8 cellular contexts compared by ENCODE assay signal in the genomic region with DNA sequence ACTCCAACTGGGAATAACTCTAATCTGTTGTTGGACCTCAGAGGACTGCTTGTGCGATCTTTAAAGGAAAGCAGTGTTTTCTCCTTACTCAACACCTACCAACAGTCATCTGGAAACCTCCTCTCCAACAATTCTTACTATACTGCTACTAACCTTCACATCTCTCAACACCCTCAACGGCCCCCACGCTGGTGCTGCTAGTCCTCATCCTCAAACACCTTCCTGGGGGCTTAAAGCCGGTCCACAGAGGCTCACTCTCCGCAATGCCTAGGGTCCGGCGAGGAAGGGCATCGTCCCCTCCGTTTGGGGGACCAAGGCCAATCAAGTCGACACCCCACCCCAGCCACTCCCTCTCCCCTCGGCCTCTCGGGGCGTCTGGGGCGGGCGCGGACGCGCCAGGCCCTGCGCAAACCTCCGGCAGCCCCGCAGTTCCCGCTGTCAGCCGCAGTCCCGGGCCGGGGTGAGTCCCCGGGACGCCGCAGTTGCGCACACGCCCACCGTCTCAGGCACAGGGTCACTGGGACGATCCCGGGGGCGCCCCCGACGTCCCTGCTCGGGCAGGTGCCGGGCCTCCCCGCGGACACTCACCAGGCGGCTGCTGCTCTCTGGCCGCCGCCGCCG. TPM values are rescaled to one million over a fixed set of nuclear protein-coding genes. Genes with fewer than 3 reads are reported as not detected.
A peak's percentile ranks its signal among the peaks of the same experiment; 100 is the strongest.
DNase-seq lines count a peak whose midpoint lies in the region; ATAC-seq and TF ChIP-seq lines count a peak whose summit lies in the region.

No MANE protein-coding gene starts in this region.

- peak overlapping the region; percentile 73 for H3K4me2 ChIP-seq in SU-DHL-6 (ENCODE audit: low read depth, low read length, poor library complexity, severe bottlenecking)

- H3K27me3 ChIP-seq in AG04450 (ENCODE audit: control insufficient read depth, insufficient read depth, low read length) (no peaks in the 10 kb centered on the region), SU-DHL-6 (ENCODE audit: low read length) (no peaks in the 10 kb centered on the region)

- no peaks in the 10 kb centered on the region for H3F3A ChIP-seq in SU-DHL-6 (ENCODE audit: insufficient read depth)

- no peaks in the 10 kb centered on the region for H3K27me3 Mint-ChIP-seq in chondrocyte (ENCODE audit: low read depth)

- H3K27ac ChIP-seq in AG04450 (ENCODE audit: low read depth, low read length) (no peak overlapping the region), SU-DHL-6 (ENCODE audit: low read depth, low read length) (no peak overlapping the region)

- CTCF ChIA-PET in AG04450 (lab: Charles Lee) = no interaction called here

- no peaks in the 10 kb centered on the region for H3K9me2 ChIP-seq in SU-DHL-6 (replicated peaks; ENCODE audit: insufficient read depth, low read length)

- H3K36me3 ChIP-seq in SU-DHL-6 (ENCODE audit: low read length) = no peaks in the 10 kb centered on the region

- no peak for DNase-seq in AG04450 (ENCODE audit: low read depth, low spot score)
- DNase-seq in chondrocyte (ENCODE audit: low spot score) = no peak
- peak; percentile 10 to 17 for DNase-seq in lung microvascular endothelial cell (ENCODE audit: low read depth in 2 of 2)
- DNase-seq in stimulated activated naive CD8-positive, alpha-beta T cell treated with anti-CD3 and anti-CD28 coated beads, Interleukin-15, Interleukin-2, amounts not matched to agents 100 U/mL and 50 U/mL, for 24 hours = no peak
- no peak for DNase-seq in NCI-H226

- no peaks in the 10 kb centered on the region for H3K36me3 Mint-ChIP-seq in chondrocyte (ENCODE audit: low read depth)

- 0 out of 2 replicates have a peak, but pooled peaks cover 5% of the 10 kb centered on the region for H4K20me1 ChIP-seq in SU-DHL-6 (ENCODE audit: low read depth, low read length)

- H3K4me3 ChIP-seq in AG04450 (ENCODE audit: low read depth, low read length) (peak overlapping the region; percentile 69), SU-DHL-6 (ENCODE audit: insufficient read depth, low read length, poor library complexity, severe bottlenecking) (peak overlapping the region; percentile 86)

- no peak for TF ChIP-seq CTCF in AG04450 (IDR thresholded peaks at IDR 0.05; ENCODE audit: low read depth, low read length)
- no peak for TF ChIP-seq CTCF in SU-DHL-6 (IDR thresholded peaks at IDR 0.05; ENCODE audit: insufficient read depth, low read length, poor library complexity, severe bottlenecking)
- no peak for TF ChIP-seq CTCF in chondrocyte (IDR thresholded peaks at IDR 0.05)

- no peaks in the 10 kb centered on the region for H3K9me3 ChIP-seq in AG04450 (ENCODE audit: control insufficient read depth, insufficient read depth, low read length)
- no peaks in the 10 kb centered on the region for H3K9me3 ChIP-seq in SU-DHL-6 (ENCODE audit: insufficient read depth, low read length)

- H3K79me2 ChIP-seq in SU-DHL-6 (ENCODE audit: insufficient read depth, low read length) = peaks cover 7% of the 10 kb centered on the region; the same call in 1 of the 2 replicates

- ATAC-seq in GM18867 (IDR thresholded peaks at IDR 0.05; ENCODE audit: unreplicated experiment) (peak; percentile 28), HG03066 (IDR thresholded peaks at IDR 0.05; ENCODE audit: low read depth, unreplicated experiment) (peak; percentile 28)
- peak; percentile 24 for ATAC-seq in stimulated activated naive CD8-positive, alpha-beta T cell treated with anti-CD3 and anti-CD28 coated beads, Interleukin-15, Interleukin-2, amounts not matched to agents 100 U/mL and 50 U/mL, for 24 hours

- peak overlapping the region; percentile 49 for H3K27ac Mint-ChIP-seq in chondrocyte (ENCODE audit: unreplicated experiment)

- H3K4me1 Mint-ChIP-seq in chondrocyte (ENCODE audit: low read depth) = peaks cover 6% of the 10 kb centered on the region

- H3K9me3 Mint-ChIP-seq in chondrocyte (ENCODE audit: low read depth) = no peaks in the 10 kb centered on the region

- POLR2A ChIA-PET in AG04450 (lab: Yijun Ruan, JAX) = interaction anchor here (1.1 kb wide), 1 partner anchor 16 kb away, joined by 3 read pairs; no protein-coding TSS in a partner anchor

- H3K4me3 Mint-ChIP-seq in chondrocyte (ENCODE audit: unreplicated experiment) = peak overlapping the region; percentile 79

- peak overlapping the region; percentile 77 for H2AFZ ChIP-seq in SU-DHL-6 (ENCODE audit: low read depth, low read length, severe bottlenecking)

- H3K9ac ChIP-seq in SU-DHL-6 (ENCODE audit: low read length) = peak overlapping the region; percentile 84

RNA-seq across cellular contexts. Expression of a gene that starts 0.4 kb away (rescaled TPM):
- polyA plus RNA-seq in AG04450 (2011; rRNA removed) = 11.4 and 14.9 TPM in 2 replicates
- polyA minus RNA-seq in AG04450 (2011; rRNA and poly(A)+ RNA removed) = 11.0 and 18.1 TPM in 2 replicates
- total RNA-seq in chondrocyte (9.2 to 10.5 TPM (median 9.8 TPM) in 3 replicates), lung microvascular endothelial cell (3.7 and 5.4 TPM in 2 replicates)

Comparison
In these comparisons a context has a peak if more than half of its experiments do, and no peak if none do; other contexts are left out.
1. DNase-seq: peak in lung microvascular endothelial cell (2 of 2); none in AG04450 (single experiment), chondrocyte (single experiment), stimulated activated naive CD8-positive, alpha-beta T cell treated with anti-CD3 and anti-CD28 coated beads, Interleukin-15, Interleukin-2, amounts not matched to agents 100 U/mL and 50 U/mL, for 24 hours (single experiment) and NCI-H226 (single experiment).
2. Peak in every context shown above with its lines, with median percentiles within 50 percentile points of each other: ATAC-seq.